In genomic region chr2:23602113-23602512, GRCh38 we compare ENCODE assay signal across 12 cellular contexts.
DNase-seq lines count a peak whose midpoint lies in the region; ATAC-seq and TF ChIP-seq lines count a peak whose summit lies in the region.
"Had no signal": no experiment of that assay in that cellular context is flagged by ENCODE, and none has a peak within 500 bp of the region (broad histone marks: within the 10 kb centered on the region; RNA-seq: fewer than 3 reads in every experiment).

No MANE protein-coding gene starts in this region.

- 39% methylated on average over 12 of the region's 12 CpGs for WGBS in esophagus muscularis mucosa

- TF ChIP-seq POLR2A in esophagus muscularis mucosa (IDR thresholded peaks at IDR 0.05; ENCODE audit: low read depth), result no peak

- CTCF ChIA-PET in AG04450 (lab: Charles Lee), result no interaction called here

- DNase-seq in AG04450 (ENCODE audit: low read depth, low spot score), result peak; percentile 51
- DNase-seq in NCI-H446 treated with DMSO at 0.1 percent for 48 hours (lab: John Stamatoyannopoulos, UW), result peak; percentile 19
- DNase-seq in esophagus muscularis mucosa (ENCODE audit: extremely low spot score), result no peak
- DNase-seq in neural crest cell (ENCODE audit: low read depth, low spot score), result no peak
- DNase-seq in SIG-M5 treated with dmso at 0.1 percent for 504 hours (lab: John Stamatoyannopoulos, UW; ENCODE audit: unreplicated experiment), result no peak
- DNase-seq in NCI-H2029 treated with DMSO at 0.1 percent for 48 hours (lab: John Stamatoyannopoulos, UW), result no peak
- DNase-seq in effector CD8-positive, alpha-beta T cell (lab: John Stamatoyannopoulos, UW), result no peak
- DNase-seq: CD8-positive, alpha-beta T cell; NCI-H187 treated with DMSO at 0.1 percent for 48 hours; stimulated activated naive CD8-positive, alpha-beta T cell treated with anti-CD3 and anti-CD28 coated beads, Interleukin-15, amount 100 ng/mL, for 72 hours had no signal

- H3K36me3 Mint-ChIP-seq in neural crest cell (ENCODE audit: low read depth), result peaks cover 2% of the 10 kb centered on the region
- H3K36me3 Mint-ChIP-seq: CD8-positive, alpha-beta T cell had no signal

- H3K27me3 Mint-ChIP-seq in neural crest cell (ENCODE audit: low read depth), result no peaks in the 10 kb centered on the region
- H3K27me3 Mint-ChIP-seq: stimulated activated naive CD8-positive, alpha-beta T cell treated with anti-CD3 and anti-CD28 coated beads, Interleukin-15, amount 100 ng/mL, for 72 hours had no signal

- POLR2A ChIA-PET in AG04450 (lab: Yijun Ruan, JAX), result interaction anchor here (0.7 kb wide), 1 partner anchor 114 kb away, joined by 3 read pairs; no protein-coding TSS in a partner anchor

- peak overlapping the region; percentile 57 for H3K27ac ChIP-seq in AG04450 (ENCODE audit: low read depth, low read length)
- H3K27ac ChIP-seq in esophagus muscularis mucosa (replicated peaks in 1 of 4), result peak overlapping the region; percentile 90 to 99 (median 96)
- H3K27ac ChIP-seq: right lobe of liver had no signal

- TF ChIP-seq CTCF in AG04450 (IDR thresholded peaks at IDR 0.05; ENCODE audit: low read depth, low read length) (no peak), esophagus muscularis mucosa (IDR thresholded peaks at IDR 0.05) (no peak), neural crest cell (conservative IDR thresholded peaks at IDR 0.05) (no peak)

- H3K27me3 ChIP-seq in AG04450 (ENCODE audit: control insufficient read depth, insufficient read depth, low read length) (no peaks in the 10 kb centered on the region), esophagus muscularis mucosa (no peaks in the 10 kb centered on the region)
- H3K27me3 ChIP-seq: right lobe of liver had no signal

- no peak for ATAC-seq in HG03439 (IDR thresholded peaks at IDR 0.05; ENCODE audit: unreplicated experiment)
- ATAC-seq: CD8-positive, alpha-beta T cell; right lobe of liver; stimulated activated naive CD8-positive, alpha-beta T cell treated with anti-CD3 and anti-CD28 coated beads, Interleukin-15, amount 100 ng/mL, for 72 hours had no signal

- peaks cover 2 to 73% (median 67%) of the 10 kb centered on the region in 4 donors for H3K4me1 ChIP-seq in esophagus muscularis mucosa
- H3K4me1 ChIP-seq: right lobe of liver had no signal

- H3K4me3 Mint-ChIP-seq in neural crest cell, result no peak overlapping the region
- H3K4me3 Mint-ChIP-seq: CD8-positive, alpha-beta T cell; stimulated activated naive CD8-positive, alpha-beta T cell treated with anti-CD3 and anti-CD28 coated beads, Interleukin-15, amount 100 ng/mL, for 72 hours had no signal

- intact Hi-C loops in esophagus muscularis mucosa (cut with DNase I), result loop anchor here (5.0 kb wide), 1 partner anchor 80 kb away; no protein-coding TSS in a partner anchor

- peaks cover 2% of the 10 kb centered on the region for H3K9me3 Mint-ChIP-seq in neural crest cell

- peaks cover 25% of the 10 kb centered on the region for H3K4me1 Mint-ChIP-seq in neural crest cell
- H3K4me1 Mint-ChIP-seq: stimulated activated naive CD8-positive, alpha-beta T cell treated with anti-CD3 and anti-CD28 coated beads, Interleukin-15, amount 100 ng/mL, for 72 hours had no signal

- peak overlapping the region; percentile 86 for H3K27ac Mint-ChIP-seq in neural crest cell (ENCODE audit: unreplicated experiment)
- H3K27ac Mint-ChIP-seq: CD8-positive, alpha-beta T cell had no signal

- TF ChIP-seq EP300 in esophagus muscularis mucosa (IDR thresholded peaks at IDR 0.05), result peak; percentile 99

- no peaks in the 10 kb centered on the region for H3K36me3 ChIP-seq in esophagus muscularis mucosa

- H3K4me3 ChIP-seq in AG04450 (ENCODE audit: low read depth, low read length) (no peak overlapping the region), esophagus muscularis mucosa (no peak overlapping the region)
- H3K4me3 ChIP-seq: right lobe of liver had no signal

- peaks cover 36% of the 10 kb centered on the region for H3K9me3 ChIP-seq in AG04450 (ENCODE audit: control insufficient read depth, insufficient read depth, low read length)
- H3K9me3 ChIP-seq in esophagus muscularis mucosa, result peaks cover 0 to 6% (median 2%) of the 10 kb centered on the region in 4 donors
- H3K9me3 ChIP-seq: right lobe of liver had no signal

Comparison
In these comparisons a context has a peak if more than half of its experiments do, and no peak if none do; other contexts are left out.
1. DNase-seq: peak in AG04450 (single experiment) and NCI-H446 treated with DMSO at 0.1 percent for 48 hours (single experiment); none in esophagus muscularis mucosa (single experiment), neural crest cell (single experiment), SIG-M5 treated with dmso at 0.1 percent for 504 hours (single experiment), NCI-H2029 treated with DMSO at 0.1 percent for 48 hours (single experiment) and effector CD8-positive, alpha-beta T cell (single experiment).